ENCODE assay signal across 12 cellular contexts in the genomic region with DNA sequence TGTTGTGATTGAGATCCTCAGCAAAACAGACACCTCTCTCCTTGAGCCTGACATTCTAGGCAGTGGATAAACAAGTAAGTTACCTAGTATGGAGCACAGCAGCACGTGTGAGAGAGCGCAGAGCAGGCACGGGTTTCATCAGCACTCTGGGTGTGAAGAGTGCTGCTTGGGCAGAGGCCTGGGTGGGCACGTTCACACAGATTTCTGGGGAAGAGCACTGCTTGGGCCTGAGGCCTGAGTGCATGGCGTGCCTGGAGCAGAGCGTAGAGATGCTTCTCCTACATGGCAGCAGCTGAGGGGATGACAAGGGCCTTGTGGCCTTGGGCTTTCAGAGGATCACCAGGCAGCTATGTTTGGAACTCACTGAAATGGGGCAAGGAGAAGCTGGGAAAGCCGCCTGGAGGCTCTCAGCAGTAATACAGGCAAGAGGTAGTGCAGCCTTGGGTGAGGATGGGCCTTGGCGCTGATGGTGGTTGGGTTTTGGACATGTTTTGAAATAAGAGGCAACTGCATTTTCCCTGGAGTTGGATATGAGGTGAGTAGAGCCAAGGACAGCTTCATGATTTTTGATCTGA. TPM values are rescaled to one million over a fixed set of nuclear protein-coding genes. Genes with fewer than 3 reads are reported as not detected.
DNase-seq lines count a peak whose midpoint lies in the region; ATAC-seq and TF ChIP-seq lines count a peak whose summit lies in the region.
"Had no signal": no experiment of that assay in that cellular context is flagged by ENCODE, and none has a peak within 500 bp of the region (broad histone marks: within the 10 kb centered on the region; RNA-seq: fewer than 3 reads in every experiment).

No MANE protein-coding gene starts in this region.

- no peaks in the 10 kb centered on the region for H3K27me3 ChIP-seq in testis
- H3K27me3 ChIP-seq in A673 (replicated peaks; ENCODE audit: insufficient read depth, low read depth, low read length, poor library complexity), result no peaks in the 10 kb centered on the region
- H3K27me3 ChIP-seq: cardiac muscle cell had no signal

- no peak for DNase-seq in activated naive CD8-positive, alpha-beta T cell treated with anti-CD3 and anti-CD28 coated beads, Interleukin-2, amount 50 U/mL, for 24 hours
- no peak for DNase-seq in glutamatergic neuron
- DNase-seq in testis, result peak; percentile 16
- DNase-seq in A673 (ENCODE audit: low spot score), result no peak
- DNase-seq in DMS53 treated with DMSO at 0.1 percent for 48 hours (lab: John Stamatoyannopoulos, UW; ENCODE audit: unreplicated experiment), result no peak
- DNase-seq: activated T-cell treated with anti-CD3 and anti-CD28 coated beads, Interleukin-2, amount 50 U/mL, for 72 hours; immature natural killer cell; small intestine had no signal

- TF ChIP-seq CTCF in glutamatergic neuron (IDR thresholded peaks at IDR 0.05; ENCODE audit: partially characterized antibody, unreplicated experiment), result peak; percentile 19
- no peak for TF ChIP-seq CTCF in testis (IDR thresholded peaks at IDR 0.05)
- TF ChIP-seq CTCF in A673 (conservative IDR thresholded peaks at IDR 0.05; ENCODE audit: low read depth, low read length), result no peak

- H3K4me1 ChIP-seq in testis, result peaks cover 31% of the 10 kb centered on the region
- H3K4me1 ChIP-seq in A673 (ENCODE audit: insufficient read depth, low read length, poor library complexity, severe bottlenecking), result no peaks in the 10 kb centered on the region

- H3K27ac ChIP-seq in testis, result no peak overlapping the region
- H3K27ac ChIP-seq in A673 (ENCODE audit: low read depth, low read length, poor library complexity, severe bottlenecking), result no peak overlapping the region
- H3K27ac ChIP-seq: cardiac muscle cell had no signal

- POLR2A ChIA-PET in A673 (lab: Charles Lee; ENCODE audit: low non-redundant PET), result no interaction called here

- CTCF ChIA-PET in A673 (lab: Charles Lee), result no interaction called here

- peaks cover 5% of the 10 kb centered on the region for H3K36me3 Mint-ChIP-seq in activated naive CD8-positive, alpha-beta T cell
- peaks cover 47% of the 10 kb centered on the region for H3K36me3 Mint-ChIP-seq in activated naive CD8-positive, alpha-beta T cell treated with anti-CD3 and anti-CD28 coated beads, Interleukin-2, amount 50 U/mL, for 24 hours (ENCODE audit: low read depth)
- peaks cover 96% of the 10 kb centered on the region for H3K36me3 Mint-ChIP-seq in activated T-helper 17 cell treated with anti-CD3 and anti-CD28 coated beads, Interleukin-2, amount 50 U/mL, for 72 hours (ENCODE audit: low read depth)
- peaks cover 6% of the 10 kb centered on the region for H3K36me3 Mint-ChIP-seq in glutamatergic neuron (ENCODE audit: unreplicated experiment)

- intact Hi-C loops in testis (cut with DNase I; ENCODE audit: low total_unique reads), result loop anchor here (10.0 kb wide), 1 partner anchor 50 kb away; no protein-coding TSS in a partner anchor
- intact Hi-C loops in A673 (cut with micrococcal nuclease; ENCODE audit: unreplicated experiment), result loop anchor here (5.0 kb wide), 1 partner anchor 42 kb away; no protein-coding TSS in a partner anchor

- H3K4me3 Mint-ChIP-seq in activated naive CD8-positive, alpha-beta T cell, result no peak overlapping the region
- no peak overlapping the region for H3K4me3 Mint-ChIP-seq in activated naive CD8-positive, alpha-beta T cell treated with anti-CD3 and anti-CD28 coated beads, Interleukin-2, amount 50 U/mL, for 24 hours
- H3K4me3 Mint-ChIP-seq in activated T-helper 17 cell treated with anti-CD3 and anti-CD28 coated beads, Interleukin-2, amount 50 U/mL, for 72 hours, result no peak overlapping the region
- no peak overlapping the region for H3K4me3 Mint-ChIP-seq in glutamatergic neuron (ENCODE audit: unreplicated experiment)
- H3K4me3 Mint-ChIP-seq: activated T-cell treated with anti-CD3 and anti-CD28 coated beads, Interleukin-2, amount 50 U/mL, for 72 hours; immature natural killer cell had no signal

- H3K9me3 ChIP-seq in testis, result no peaks in the 10 kb centered on the region
- no peaks in the 10 kb centered on the region for H3K9me3 ChIP-seq in A673 (ENCODE audit: low read depth, low read length, poor library complexity, severe bottlenecking)

- H3K9me3 Mint-ChIP-seq in activated naive CD8-positive, alpha-beta T cell (ENCODE audit: low read depth), result no peaks in the 10 kb centered on the region
- H3K9me3 Mint-ChIP-seq in activated naive CD8-positive, alpha-beta T cell treated with anti-CD3 and anti-CD28 coated beads, Interleukin-2, amount 50 U/mL, for 24 hours, result no peaks in the 10 kb centered on the region
- no peaks in the 10 kb centered on the region for H3K9me3 Mint-ChIP-seq in activated T-helper 17 cell treated with anti-CD3 and anti-CD28 coated beads, Interleukin-2, amount 50 U/mL, for 72 hours
- H3K9me3 Mint-ChIP-seq in glutamatergic neuron (ENCODE audit: unreplicated experiment), result peaks cover 8% of the 10 kb centered on the region
- H3K9me3 Mint-ChIP-seq: activated T-cell treated with anti-CD3 and anti-CD28 coated beads, Interleukin-2, amount 50 U/mL, for 72 hours; immature natural killer cell had no signal

- BruUV-seq in A673 (replicated peaks; lab: Mats Ljungman, UMichigan), result no TSS peak

- peaks cover 5% of the 10 kb centered on the region for H3K4me1 Mint-ChIP-seq in activated naive CD8-positive, alpha-beta T cell (ENCODE audit: low read depth)
- no peaks in the 10 kb centered on the region for H3K4me1 Mint-ChIP-seq in activated naive CD8-positive, alpha-beta T cell treated with anti-CD3 and anti-CD28 coated beads, Interleukin-2, amount 50 U/mL, for 24 hours
- peaks cover 13% of the 10 kb centered on the region for H3K4me1 Mint-ChIP-seq in activated T-helper 17 cell treated with anti-CD3 and anti-CD28 coated beads, Interleukin-2, amount 50 U/mL, for 72 hours
- H3K4me1 Mint-ChIP-seq in glutamatergic neuron (ENCODE audit: low read depth, unreplicated experiment), result peaks cover 3% of the 10 kb centered on the region

- no peaks in the 10 kb centered on the region for H3K36me3 ChIP-seq in testis (ENCODE audit: low read depth, missing control alignments)
- H3K36me3 ChIP-seq in A673 (ENCODE audit: insufficient read depth, low read length, poor library complexity, severe bottlenecking), result peaks cover 40% of the 10 kb centered on the region

- no peak for TF ChIP-seq POLR2A in testis (IDR thresholded peaks at IDR 0.05)

- ATAC-seq in activated naive CD8-positive, alpha-beta T cell treated with anti-CD3 and anti-CD28 coated beads, Interleukin-2, amount 50 U/mL, for 24 hours, result no peak
- no peak for ATAC-seq in activated T-helper 17 cell treated with anti-CD3 and anti-CD28 coated beads, Interleukin-2, amount 50 U/mL, for 72 hours (replicated peaks)
- ATAC-seq in HG03354 (IDR thresholded peaks at IDR 0.05; ENCODE audit: poor library complexity, severe bottlenecking, unreplicated experiment), result no peak
- ATAC-seq: activated T-cell treated with anti-CD3 and anti-CD28 coated beads, Interleukin-2, amount 50 U/mL, for 72 hours had no signal

- H3K4me3 ChIP-seq in testis, result no peak overlapping the region
- H3K4me3 ChIP-seq in A673 (ENCODE audit: low read depth, low read length, poor library complexity, severe bottlenecking), result no peak overlapping the region
- H3K4me3 ChIP-seq: cardiac muscle cell had no signal

- 76 to 82% methylated on average over 8 of the region's 8 CpGs for WGBS in testis, 2 donors

- H3K27ac Mint-ChIP-seq in activated naive CD8-positive, alpha-beta T cell, result peak overlapping the region; percentile 50
- H3K27ac Mint-ChIP-seq in activated naive CD8-positive, alpha-beta T cell treated with anti-CD3 and anti-CD28 coated beads, Interleukin-2, amount 50 U/mL, for 24 hours, result no peak overlapping the region
- peak overlapping the region; percentile 82 for H3K27ac Mint-ChIP-seq in activated T-helper 17 cell treated with anti-CD3 and anti-CD28 coated beads, Interleukin-2, amount 50 U/mL, for 72 hours
- peak overlapping the region; percentile 19 for H3K27ac Mint-ChIP-seq in glutamatergic neuron (ENCODE audit: unreplicated experiment)
- H3K27ac Mint-ChIP-seq: activated T-cell treated with anti-CD3 and anti-CD28 coated beads, Interleukin-2, amount 50 U/mL, for 72 hours had no signal

- no peaks in the 10 kb centered on the region for H3K27me3 Mint-ChIP-seq in activated naive CD8-positive, alpha-beta T cell
- H3K27me3 Mint-ChIP-seq in activated naive CD8-positive, alpha-beta T cell treated with anti-CD3 and anti-CD28 coated beads, Interleukin-2, amount 50 U/mL, for 24 hours, result no peaks in the 10 kb centered on the region
- H3K27me3 Mint-ChIP-seq in activated T-helper 17 cell treated with anti-CD3 and anti-CD28 coated beads, Interleukin-2, amount 50 U/mL, for 72 hours, result no peaks in the 10 kb centered on the region
- peaks cover 13% of the 10 kb centered on the region for H3K27me3 Mint-ChIP-seq in glutamatergic neuron (ENCODE audit: unreplicated experiment)

RNA-seq across cellular contexts. Expression of gene CKB, which starts 17.6 kb away (rescaled TPM):
- total RNA-seq in activated T-helper 17 cell treated with anti-CD3 and anti-CD28 coated beads, Interleukin-2, amount 50 U/mL, for 72 hours, result 10 to 100 TPM in 1 of 2 donors, 1 to 10 TPM in 1; 4.5 to 13.4 TPM
- total RNA-seq in glutamatergic neuron (ENCODE audit: unreplicated experiment) (2,561 TPM), testis (1,000 to 10,000 TPM; 1,148 to 1,322 TPM), A673 (2021) (118 and 183 TPM in 2 replicates)
- 504 TPM for polyA plus RNA-seq in testis (ENCODE audit: insufficient read depth, low read depth, low replicate concordance)

RNA-seq across cellular contexts. Expression of gene TRMT61A, which starts 23.9 kb away (rescaled TPM):
- 10 to 100 TPM in 1 of 2 donors, 1 to 10 TPM in 1; 7.0 to 17.2 TPM for total RNA-seq in activated T-helper 17 cell treated with anti-CD3 and anti-CD28 coated beads, Interleukin-2, amount 50 U/mL, for 72 hours
- total RNA-seq in glutamatergic neuron (ENCODE audit: unreplicated experiment) (7.8 TPM), testis (10 to 100 TPM; 19.1 to 29.8 TPM), A673 (2021) (19.3 and 23.6 TPM in 2 replicates)
- 12.1 TPM for polyA plus RNA-seq in testis (ENCODE audit: insufficient read depth, low read depth, low replicate concordance)

RNA-seq across cellular contexts. Expression of gene BAG5, which starts 57.4 kb away (rescaled TPM):
- total RNA-seq in activated T-helper 17 cell treated with anti-CD3 and anti-CD28 coated beads, Interleukin-2, amount 50 U/mL, for 72 hours, result 10 to 100 TPM; 21.0 to 33.2 TPM
- total RNA-seq in glutamatergic neuron (ENCODE audit: unreplicated experiment), result 34.4 TPM
- total RNA-seq in testis, result 100 to 1,000 TPM in 1 of 2 donors, 10 to 100 TPM in 1; 63.4 to 124 TPM
- polyA plus RNA-seq in testis (ENCODE audit: insufficient read depth, low read depth, low replicate concordance), result 202 TPM
- total RNA-seq in A673 (2021), result 35.4 and 39.8 TPM in 2 replicates

RNA-seq across cellular contexts. Expression of gene COA8, which starts 57.7 kb away (rescaled TPM):
- 10 to 100 TPM; 30.9 to 39.9 TPM for total RNA-seq in activated T-helper 17 cell treated with anti-CD3 and anti-CD28 coated beads, Interleukin-2, amount 50 U/mL, for 72 hours
- total RNA-seq in glutamatergic neuron (ENCODE audit: unreplicated experiment) (54.9 TPM), testis (10 to 100 TPM; 28.9 to 68.7 TPM), A673 (2021) (48.6 and 51.0 TPM in 2 replicates)
- 152 TPM for polyA plus RNA-seq in testis (ENCODE audit: insufficient read depth, low read depth, low replicate concordance)
